16 cellular contexts compared by ENCODE assay signal in the genomic region with DNA sequence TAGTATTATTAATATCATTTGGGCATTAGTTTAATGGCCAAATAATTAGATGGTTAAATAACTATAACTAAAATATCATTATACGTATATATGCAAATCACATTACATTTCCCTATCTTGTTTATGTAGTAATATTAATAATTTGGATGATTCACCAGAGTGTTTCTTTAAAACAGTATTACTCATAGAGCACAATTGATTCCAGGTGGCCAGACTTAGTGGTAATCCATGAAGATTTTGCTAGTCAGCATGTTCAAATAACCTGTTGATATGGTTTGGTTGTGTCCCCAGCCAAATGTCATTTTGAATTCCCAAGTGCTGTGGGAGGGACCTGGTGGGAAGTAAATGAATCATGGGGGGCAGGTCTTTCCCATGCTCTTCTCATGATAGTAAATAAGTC.
A peak's percentile ranks its signal among the peaks of the same experiment; 100 is the strongest.
DNase-seq lines count a peak whose midpoint lies in the region.
"Had no signal": no experiment of that assay in that cellular context is flagged by ENCODE, and none has a peak within 500 bp of the region (broad histone marks: within the 10 kb centered on the region; RNA-seq: fewer than 3 reads in every experiment).

No MANE protein-coding gene starts in this region.

- CTCF ChIA-PET in activated naive CD4-positive, alpha-beta T cell treated with anti-CD3 and anti-CD28 coated beads, Interleukin-2, amount 10 ng/mL, durations not matched to agents 7 days and 5 days (lab: Charles Lee): no interaction called here

- no peak overlapping the region for H3K27ac Mint-ChIP-seq in activated naive CD8-positive, alpha-beta T cell treated with anti-CD3 and anti-CD28 coated beads for 36 hours
- H3K27ac Mint-ChIP-seq in activated naive CD4-positive, alpha-beta T cell treated with anti-CD3 and anti-CD28 coated beads, Interleukin-2, amount 10 ng/mL, durations not matched to agents 7 days and 5 days: no peak overlapping the region
- no peak overlapping the region for H3K27ac Mint-ChIP-seq in immature natural killer cell
- H3K27ac Mint-ChIP-seq: B cell; CD4-positive, CD25-positive, alpha-beta regulatory T cell had no signal

- H3K4me3 Mint-ChIP-seq in activated naive CD8-positive, alpha-beta T cell treated with anti-CD3 and anti-CD28 coated beads for 36 hours: no peak overlapping the region
- H3K4me3 Mint-ChIP-seq in activated naive CD4-positive, alpha-beta T cell treated with anti-CD3 and anti-CD28 coated beads, Interleukin-2, amount 10 ng/mL, durations not matched to agents 7 days and 5 days: no peak overlapping the region
- H3K4me3 Mint-ChIP-seq in immature natural killer cell: no peak overlapping the region
- H3K4me3 Mint-ChIP-seq: B cell; CD4-positive, CD25-positive, alpha-beta regulatory T cell had no signal

- H3K36me3 Mint-ChIP-seq in activated naive CD8-positive, alpha-beta T cell treated with anti-CD3 and anti-CD28 coated beads for 36 hours: no peaks in the 10 kb centered on the region
- H3K36me3 Mint-ChIP-seq in activated naive CD4-positive, alpha-beta T cell treated with anti-CD3 and anti-CD28 coated beads, Interleukin-2, amount 10 ng/mL, durations not matched to agents 7 days and 5 days: no peaks in the 10 kb centered on the region
- no peaks in the 10 kb centered on the region for H3K36me3 Mint-ChIP-seq in immature natural killer cell
- H3K36me3 Mint-ChIP-seq: CD4-positive, CD25-positive, alpha-beta regulatory T cell had no signal

- H3K9me3 Mint-ChIP-seq in activated naive CD8-positive, alpha-beta T cell treated with anti-CD3 and anti-CD28 coated beads for 36 hours: peaks cover 4% of the 10 kb centered on the region
- peaks cover 8% of the 10 kb centered on the region for H3K9me3 Mint-ChIP-seq in activated naive CD4-positive, alpha-beta T cell treated with anti-CD3 and anti-CD28 coated beads, Interleukin-2, amount 10 ng/mL, durations not matched to agents 7 days and 5 days
- H3K9me3 Mint-ChIP-seq in immature natural killer cell: peaks cover 12 to 71% (median 21%) of the 10 kb centered on the region in 6 donors

- no peaks in the 10 kb centered on the region for H3K4me1 Mint-ChIP-seq in activated naive CD8-positive, alpha-beta T cell treated with anti-CD3 and anti-CD28 coated beads for 36 hours
- no peaks in the 10 kb centered on the region for H3K4me1 Mint-ChIP-seq in activated naive CD4-positive, alpha-beta T cell treated with anti-CD3 and anti-CD28 coated beads, Interleukin-2, amount 10 ng/mL, durations not matched to agents 7 days and 5 days
- H3K4me1 Mint-ChIP-seq in immature natural killer cell: no peaks in the 10 kb centered on the region
- H3K4me1 Mint-ChIP-seq: B cell; CD4-positive, CD25-positive, alpha-beta regulatory T cell had no signal

- no peaks in the 10 kb centered on the region for H3K27me3 Mint-ChIP-seq in activated naive CD8-positive, alpha-beta T cell treated with anti-CD3 and anti-CD28 coated beads for 36 hours
- no peaks in the 10 kb centered on the region for H3K27me3 Mint-ChIP-seq in activated naive CD4-positive, alpha-beta T cell treated with anti-CD3 and anti-CD28 coated beads, Interleukin-2, amount 10 ng/mL, durations not matched to agents 7 days and 5 days
- peaks cover 0 to 1% (median under 1%) of the 10 kb centered on the region in 3 donors for H3K27me3 Mint-ChIP-seq in immature natural killer cell (ENCODE audit: low read depth in 3 of 3)
- H3K27me3 Mint-ChIP-seq: B cell; CD4-positive, CD25-positive, alpha-beta regulatory T cell had no signal

- DNase-seq in HCEC 1CT: peak; percentile 81
- DNase-seq in amniotic epithelial cell (ENCODE audit: low read depth): peak; percentile 5
- DNase-seq in fibroblast of gingiva (ENCODE audit: low read depth): peak; percentile 58
- peak; percentile 77 for DNase-seq in iris pigment epithelial cell (ENCODE audit: low read depth)
- no peak for DNase-seq in activated naive CD8-positive, alpha-beta T cell treated with anti-CD3 and anti-CD28 coated beads for 36 hours
- no peak for DNase-seq in activated naive CD4-positive, alpha-beta T cell treated with anti-CD3 and anti-CD28 coated beads, Interleukin-2, amount 10 ng/mL, durations not matched to agents 7 days and 5 days
- DNase-seq in immature natural killer cell: no peak
- DNase-seq: ACHN; Caco-2; CD4-positive, CD25-positive, alpha-beta regulatory T cell; NCI-H1436; NCI-H2029 treated with DMSO at 0.1 percent for 48 hours; NCI-H2171 treated with DMSO at 0.1 percent for 48 hours; NCI-H774; PC-3 had no signal

Comparison
In these comparisons a context has a peak if more than half of its experiments do, and no peak if none do; other contexts are left out.
1. DNase-seq: peak in HCEC 1CT (single experiment), amniotic epithelial cell (single experiment), fibroblast of gingiva (single experiment) and iris pigment epithelial cell (single experiment); none in activated naive CD8-positive, alpha-beta T cell treated with anti-CD3 and anti-CD28 coated beads for 36 hours (single experiment), activated naive CD4-positive, alpha-beta T cell treated with anti-CD3 and anti-CD28 coated beads, Interleukin-2, amount 10 ng/mL, durations not matched to agents 7 days and 5 days (single experiment) and immature natural killer cell (0 of 3).